Comparison of ENCODE assay signal across 8 cellular contexts in genomic region chr17:47099987-47100711, GRCh38.
DNase-seq lines count a peak whose midpoint lies in the region; ATAC-seq, FAIRE-seq and TF ChIP-seq lines count a peak whose summit lies in the region.

No MANE protein-coding gene starts in this region.

- H3K4me3 ChIP-seq in adrenal gland (peak overlapping the region; percentile 92 to 100 (median 98)), heart right ventricle (peak overlapping the region; percentile 61 to 99 (median 88)), upper lobe of left lung (peak overlapping the region; percentile 94 to 99 (median 98))

- peak overlapping the region; percentile 68 to 92 (median 81) for H3K27ac ChIP-seq in adrenal gland
- H3K27ac ChIP-seq in heart right ventricle: peak overlapping the region; percentile 29 to 91 (median 78)
- peak overlapping the region; percentile 82 to 91 (median 88) for H3K27ac ChIP-seq in upper lobe of left lung

- ATAC-seq in HG02840 (IDR thresholded peaks at IDR 0.05; ENCODE audit: low FRiP score, unreplicated experiment) (peak; percentile 87), heart right ventricle (peak; percentile 99 to 100 (median 100)), upper lobe of left lung (ENCODE audit: low FRiP score in 2 of 2) (peak; percentile 99 to 100)

- no peak for TF ChIP-seq EP300 in upper lobe of left lung (IDR thresholded peaks at IDR 0.05)

- peak; percentile 29; the same call in 1 of the 2 replicates for TF ChIP-seq POLR2A in GM12892 (IDR thresholded peaks at IDR 0.05; ENCODE audit: low read depth, low read length)
- TF ChIP-seq POLR2A in adrenal gland (IDR thresholded peaks at IDR 0.05): peak in 1 of 2 donors; percentile 68
- peak in 2 of 4 donors; percentile 56 to 78 for TF ChIP-seq POLR2A in upper lobe of left lung (IDR thresholded peaks at IDR 0.05)

- H3K9me3 ChIP-seq in adrenal gland (replicated peaks in 1 of 3) (no peaks in the 10 kb centered on the region), heart right ventricle (no peaks in the 10 kb centered on the region), upper lobe of left lung (no peaks in the 10 kb centered on the region)

- peaks cover 8 to 14% of the 10 kb centered on the region in 2 donors for H3K4me1 ChIP-seq in adrenal gland (replicated peaks in 1 of 2)
- peaks cover 0 to 21% (median 17%) of the 10 kb centered on the region in 9 donors for H3K4me1 ChIP-seq in heart right ventricle
- H3K4me1 ChIP-seq in upper lobe of left lung: peaks cover 13 to 33% (median 17%) of the 10 kb centered on the region in 4 donors

- DNase-seq in GM12892 (ENCODE audit: insufficient read length) (peak; percentile 53), NCI-H1436 (lab: John Stamatoyannopoulos, UW) (peak; percentile 93), SW480 (ENCODE audit: low spot score) (peak; percentile 88), adrenal gland (peak; percentile 91 to 97 (median 95)), heart right ventricle (peak; percentile 94 to 95), posterior cingulate gyrus (peak; percentile 82 to 99 (median 92)), upper lobe of left lung (peak; percentile 91 to 92)

- WGBS in adrenal gland, 4 donors: 0 to 1% (median 0%) methylated on average over 12 to 42 of the region's 42 CpGs
- WGBS in heart right ventricle, 2 donors: 0 to 1% methylated on average over 42 of the region's 42 CpGs
- 0 to 1% methylated on average over 16 to 41 of the region's 42 CpGs for WGBS in upper lobe of left lung, 2 donors

- H3K36me3 ChIP-seq in adrenal gland (replicated peaks in 1 of 2) (no peaks in the 10 kb centered on the region), heart right ventricle (peaks cover 0 to 7% (median 0%) of the 10 kb centered on the region in 9 donors), upper lobe of left lung (no peaks in the 10 kb centered on the region)

- TF ChIP-seq CTCF in adrenal gland (IDR thresholded peaks at IDR 0.05) (peak in 2 of 6 experiments; percentile 9 to 11), heart right ventricle (IDR thresholded peaks at IDR 0.05) (peak in 1 of 9 donors; percentile 8), upper lobe of left lung (IDR thresholded peaks at IDR 0.05) (peak in 4 of 6 experiments; percentile 23 to 54 (median 36))

- H3K27me3 ChIP-seq in adrenal gland (no peaks in the 10 kb centered on the region), heart right ventricle (no peaks in the 10 kb centered on the region), upper lobe of left lung (no peaks in the 10 kb centered on the region)

- FAIRE-seq in GM12892 (lab: Jason Lieb, UNC): peak; percentile 86

- intact Hi-C loops in adrenal gland (cut with DNase I): no loop called here
- intact Hi-C loops in heart right ventricle (cut with DNase I): no loop called here
- intact Hi-C loops in posterior cingulate gyrus (cut with DNase I): no loop called here

Comparison
In these comparisons a context has a peak if more than half of its experiments do, and no peak if none do; other contexts are left out.
1. Peak in every context shown above with its lines: DNase-seq, ATAC-seq, H3K4me3 ChIP-seq and H3K27ac ChIP-seq.